ENCODE assay signal across 8 cellular contexts in the genomic region with DNA sequence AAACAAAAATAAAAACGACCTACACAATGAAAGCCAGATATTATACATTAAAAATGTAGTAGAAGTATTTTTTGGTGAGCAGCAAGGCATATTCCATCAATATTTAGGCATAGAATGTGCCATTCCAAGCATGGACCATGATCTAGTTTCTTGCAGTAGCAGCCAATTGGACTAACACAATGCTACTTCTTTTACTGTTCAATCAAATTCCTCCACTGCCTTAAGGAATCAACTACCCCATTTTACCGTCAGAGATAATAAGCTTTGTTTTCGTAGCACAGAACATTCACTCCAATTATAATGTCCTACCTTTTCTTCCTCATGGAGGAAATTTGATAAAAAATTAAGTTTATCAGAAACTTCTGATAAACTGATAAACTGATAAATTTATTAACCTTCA. TPM values are rescaled to one million over a fixed set of nuclear protein-coding genes. Genes with fewer than 3 reads are reported as not detected.
DNase-seq lines count a peak whose midpoint lies in the region; ATAC-seq and TF ChIP-seq lines count a peak whose summit lies in the region.

No MANE protein-coding gene starts in this region.

- TF ChIP-seq CTCF in VCaP (conservative IDR thresholded peaks at IDR 0.05) (no peak), hepatocyte (IDR thresholded peaks at IDR 0.05; ENCODE audit: poor library complexity) (no peak)

- H3K4me1 Mint-ChIP-seq in activated CD4-positive, alpha-beta T cell treated with anti-CD3 and anti-CD28 coated beads for 36 hours: peaks cover 29% of the 10 kb centered on the region
- peaks cover 22% of the 10 kb centered on the region for H3K4me1 Mint-ChIP-seq in stimulated activated naive CD8-positive, alpha-beta T cell treated with anti-CD3 and anti-CD28 coated beads, Interleukin-15, amount 100 ng/mL, for 72 hours

- peaks cover 69% of the 10 kb centered on the region for H3K79me2 ChIP-seq in hepatocyte

- intact Hi-C loops in activated CD4-positive, alpha-beta T cell treated with anti-CD3 and anti-CD28 coated beads for 36 hours (cut with DNase I, micrococcal nuclease): loop anchor here (2.0 to 5.0 kb wide), 3 partner anchors 30 to 206 kb away; a partner anchor contains a TSS

- no peaks in the 10 kb centered on the region for H3K9me3 ChIP-seq in hepatocyte (ENCODE audit: low read depth)

- H3K27ac ChIP-seq in VCaP (peak overlapping the region; percentile 99), hepatocyte (peak overlapping the region; percentile 100)

- H3K4me2 ChIP-seq in hepatocyte: peak overlapping the region; percentile 84

- no peak for ATAC-seq in activated CD4-positive, alpha-beta T cell treated with anti-CD3 and anti-CD28 coated beads for 36 hours
- ATAC-seq in stimulated activated naive CD8-positive, alpha-beta T cell treated with anti-CD3 and anti-CD28 coated beads, Interleukin-15, amount 100 ng/mL, for 72 hours: no peak
- ATAC-seq in HG02840 (IDR thresholded peaks at IDR 0.05; ENCODE audit: low FRiP score, unreplicated experiment) (no peak), HG02642 (IDR thresholded peaks at IDR 0.05; ENCODE audit: poor library complexity, unreplicated experiment) (no peak)

- H3K9me2 ChIP-seq in hepatocyte (replicated peaks; ENCODE audit: insufficient read depth): no peaks in the 10 kb centered on the region

- H3K9me3 Mint-ChIP-seq in activated CD4-positive, alpha-beta T cell treated with anti-CD3 and anti-CD28 coated beads for 36 hours (ENCODE audit: low read depth): no peaks in the 10 kb centered on the region
- H3K9me3 Mint-ChIP-seq in stimulated activated naive CD8-positive, alpha-beta T cell treated with anti-CD3 and anti-CD28 coated beads, Interleukin-15, amount 100 ng/mL, for 72 hours: no peaks in the 10 kb centered on the region

- WGBS in hepatocyte (ENCODE audit: low lambda C conversion rate, missing lambda C conversion rate): 11% methylated on average over 3 of the region's 3 CpGs

- CTCF ChIA-PET in activated CD4-positive, alpha-beta T cell treated with anti-CD3 and anti-CD28 coated beads for 36 hours (lab: Charles Lee): interaction anchor here (0.8 to 3.5 kb wide), 3 partner anchors 30 to 33 kb away, joined by 3 to 12 read pairs (median 5); a partner anchor contains a TSS

- peak overlapping the region; percentile 82 for H2AFZ ChIP-seq in hepatocyte

- peaks cover 13% of the 10 kb centered on the region for H3K4me1 ChIP-seq in hepatocyte (ENCODE audit: insufficient read depth)

- H3K36me3 ChIP-seq in hepatocyte (replicated peaks; ENCODE audit: insufficient read depth, low read depth): no peaks in the 10 kb centered on the region

- peaks cover 15% of the 10 kb centered on the region for H3K36me3 Mint-ChIP-seq in activated CD4-positive, alpha-beta T cell treated with anti-CD3 and anti-CD28 coated beads for 36 hours (ENCODE audit: low read depth)

- H3K27ac Mint-ChIP-seq in activated CD4-positive, alpha-beta T cell treated with anti-CD3 and anti-CD28 coated beads for 36 hours: peak overlapping the region; percentile 89
- H3K27ac Mint-ChIP-seq in stimulated activated naive CD8-positive, alpha-beta T cell treated with anti-CD3 and anti-CD28 coated beads, Interleukin-15, amount 100 ng/mL, for 72 hours: peak overlapping the region; percentile 31 to 89

- peak overlapping the region; percentile 88 for H3K4me3 Mint-ChIP-seq in activated CD4-positive, alpha-beta T cell treated with anti-CD3 and anti-CD28 coated beads for 36 hours
- peak overlapping the region; percentile 98 to 100 for H3K4me3 Mint-ChIP-seq in stimulated activated naive CD8-positive, alpha-beta T cell treated with anti-CD3 and anti-CD28 coated beads, Interleukin-15, amount 100 ng/mL, for 72 hours

- peaks cover 42% of the 10 kb centered on the region for H4K20me1 ChIP-seq in hepatocyte (ENCODE audit: insufficient read depth, poor library complexity, severe bottlenecking)

- no peaks in the 10 kb centered on the region for H3K27me3 Mint-ChIP-seq in activated CD4-positive, alpha-beta T cell treated with anti-CD3 and anti-CD28 coated beads for 36 hours
- no peaks in the 10 kb centered on the region for H3K27me3 Mint-ChIP-seq in stimulated activated naive CD8-positive, alpha-beta T cell treated with anti-CD3 and anti-CD28 coated beads, Interleukin-15, amount 100 ng/mL, for 72 hours

- no peaks in the 10 kb centered on the region for H3K27me3 ChIP-seq in hepatocyte

- POLR2A ChIA-PET in activated CD4-positive, alpha-beta T cell treated with anti-CD3 and anti-CD28 coated beads for 36 hours (lab: Charles Lee): interaction anchor here (1.8 kb wide), 1 partner anchor 171 kb away, joined by 5 read pairs; a partner anchor contains a TSS

- H3K4me3 ChIP-seq in hepatocyte: peak overlapping the region; percentile 79

- no peak for DNase-seq in activated CD4-positive, alpha-beta T cell treated with anti-CD3 and anti-CD28 coated beads for 36 hours
- no peak for DNase-seq in activated CD4-positive, alpha-beta T cell treated with anti-CD3 and anti-CD28 coated beads, Interleukin-2, amount 50 U/mL, for 1 hour
- DNase-seq in hepatocyte (ENCODE audit: low spot score) (no peak), midbrain (lab: John Stamatoyannopoulos, UW) (no peak)
- DNase-seq in stimulated activated naive CD8-positive, alpha-beta T cell treated with anti-CD3 and anti-CD28 coated beads, Interleukin-15, amount 100 ng/mL, for 72 hours: no peak

RNA-seq across cellular contexts. Expression of a gene that starts 1.3 kb away (rescaled TPM):
- total RNA-seq in activated CD4-positive, alpha-beta T cell treated with anti-CD3 and anti-CD28 coated beads for 36 hours: 10 to 100 TPM; 21.2 to 23.5 TPM
- total RNA-seq in hepatocyte: 23.7 and 26.2 TPM in 2 replicates
- polyA plus RNA-seq in hepatocyte: 6.6 and 7.9 TPM in 2 replicates

RNA-seq across cellular contexts. Expression of a gene that starts 29.7 kb away (rescaled TPM):
- total RNA-seq in activated CD4-positive, alpha-beta T cell treated with anti-CD3 and anti-CD28 coated beads for 36 hours: 10 to 100 TPM; 80.5 to 89.4 TPM
- total RNA-seq in hepatocyte: 33.6 and 37.2 TPM in 2 replicates
- polyA plus RNA-seq in hepatocyte: 7.0 and 9.8 TPM in 2 replicates

RNA-seq across cellular contexts. Expression of a gene that starts 33.0 kb away (rescaled TPM):
- 10 to 100 TPM; 90.1 to 91.3 TPM for total RNA-seq in activated CD4-positive, alpha-beta T cell treated with anti-CD3 and anti-CD28 coated beads for 36 hours
- total RNA-seq in hepatocyte: 107 and 110 TPM in 2 replicates
- polyA plus RNA-seq in hepatocyte: 126 and 130 TPM in 2 replicates
